ENCODE assay signal across 9 cellular contexts in genomic region chr18:8623549-8624106, GRCh38. TPM values are rescaled to one million over a fixed set of nuclear protein-coding genes. Genes with fewer than 3 reads are reported as not detected.
DNase-seq lines count a peak whose midpoint lies in the region; ATAC-seq, FAIRE-seq and TF ChIP-seq lines count a peak whose summit lies in the region.
"Had no signal": no experiment of that assay in that cellular context is flagged by ENCODE, and none has a peak within 500 bp of the region (broad histone marks: within the 10 kb centered on the region; RNA-seq: fewer than 3 reads in every experiment).

No MANE protein-coding gene starts in this region.

- H3K27me3 Mint-ChIP-seq in T-cell, result no peaks in the 10 kb centered on the region
- H3K27me3 Mint-ChIP-seq in progenitor cell of endocrine pancreas, result no peaks in the 10 kb centered on the region

- POLR2A ChIA-PET in T-cell (lab: Charles Lee), result interaction anchor here in 1 of 2 donors (0.6 kb wide), 1 partner anchor 570 kb away, joined by 3 read pairs; no protein-coding TSS in a partner anchor

- peak overlapping the region; percentile 85 to 86 for H3K27ac ChIP-seq in lung (ENCODE audit: low read depth in 1 of 2, low read length in 1 of 2)

- peaks cover 22 to 29% of the 10 kb centered on the region in 2 donors for H3K4me1 ChIP-seq in lung (ENCODE audit: control insufficient read depth in 2 of 2, insufficient read depth in 2 of 2, low read length in 2 of 2)

- CTCF ChIA-PET in T-cell (lab: Charles Lee), result interaction anchor here (1.3 to 1.7 kb wide), 2 partner anchors 15 to 19 kb away, joined by 4 read pairs; partner anchors contain the start of gene RAB12 (in 1 of the 2)

- peaks cover 60 to 66% (median 65%) of the 10 kb centered on the region in 3 donors for H3K4me1 Mint-ChIP-seq in T-cell
- peaks cover 35% of the 10 kb centered on the region for H3K4me1 Mint-ChIP-seq in progenitor cell of endocrine pancreas (ENCODE audit: low read depth)

- no peaks in the 10 kb centered on the region for H3K9me3 ChIP-seq in lung (ENCODE audit: control insufficient read depth in 2 of 2, insufficient read depth in 1 of 2, low read length in 1 of 2)

- DNase-seq in CD1c-positive myeloid dendritic cell (ENCODE audit: extremely low spot score) (peak; percentile 75), GM19239 (ENCODE audit: insufficient read length, low spot score) (no peak), T-cell (no peak), lung (ENCODE audit: low spot score) (peak; percentile 51), progenitor cell of endocrine pancreas (ENCODE audit: low spot score, unreplicated experiment) (no peak), DMS153 (lab: John Stamatoyannopoulos, UW) (no peak), H54 (ENCODE audit: insufficient read length, low spot score) (no peak)

- peaks cover 57% of the 10 kb centered on the region for H3K36me3 Mint-ChIP-seq in T-cell
- peaks cover 21% of the 10 kb centered on the region for H3K36me3 Mint-ChIP-seq in progenitor cell of endocrine pancreas (ENCODE audit: insufficient read depth)

- TF ChIP-seq CTCF in lung (IDR thresholded peaks at IDR 0.05; ENCODE audit: control extremely low read depth, extremely low read depth) (no peak), progenitor cell of endocrine pancreas (IDR thresholded peaks at IDR 0.05; ENCODE audit: unreplicated experiment) (no peak)

- 15 to 27% methylated on average over 4 of the region's 4 CpGs for WGBS in lung, 2 donors

- H3K4me3 Mint-ChIP-seq in T-cell (peak overlapping the region in 1 of 3 donors; percentile 22), progenitor cell of endocrine pancreas (ENCODE audit: low read depth) (no peak overlapping the region)
- H3K4me3 Mint-ChIP-seq: brain had no signal

- H3K36me3 ChIP-seq in lung (ENCODE audit: control insufficient read depth in 2 of 2, insufficient read depth in 2 of 2, low read length in 2 of 2), result peaks cover 4 to 7% of the 10 kb centered on the region in 2 donors

- peak; percentile 89 for FAIRE-seq in GM19239 (lab: Jason Lieb, UNC)
- FAIRE-seq in H54 (lab: Jason Lieb, UNC), result no peak

- H3K4me3 ChIP-seq in lung, result no peak overlapping the region

- no peak for TF ChIP-seq POLR2A in H54 (IDR thresholded peaks at IDR 0.05; ENCODE audit: low read depth, low read length)

- H3K27me3 ChIP-seq in lung (ENCODE audit: control insufficient read depth, insufficient read depth), result no peaks in the 10 kb centered on the region

- H3K9me3 Mint-ChIP-seq in T-cell (peaks cover 4 to 17% (median 7%) of the 10 kb centered on the region in 3 donors), progenitor cell of endocrine pancreas (ENCODE audit: low read depth) (peaks cover 19% of the 10 kb centered on the region)

- ATAC-seq in HG03354 (IDR thresholded peaks at IDR 0.05; ENCODE audit: poor library complexity, severe bottlenecking, unreplicated experiment) (peak; percentile 84), T-cell (replicated peaks in 1 of 4) (peak in 1 of 4 experiments; percentile 18), lung (ENCODE audit: insufficient read depth, low FRiP score) (peak; percentile 85)

- H3K27ac Mint-ChIP-seq in T-cell (peak overlapping the region; percentile 54 to 63), progenitor cell of endocrine pancreas (no peak overlapping the region)

RNA-seq across cellular contexts. Expression of gene RAB12, which starts 14.4 kb away (rescaled TPM):
- total RNA-seq in T-cell (10 to 100 TPM; 15.8 to 21.4 (median 17.5) TPM), lung (10 to 100 TPM; 36.3 to 74.5 TPM), progenitor cell of endocrine pancreas (15.4 and 18.6 TPM in 2 replicates)
- 10 to 100 TPM; 26.7 to 42.1 TPM for polyA plus RNA-seq in lung

Comparison
In these comparisons a context has a peak if more than half of its experiments do, and no peak if none do; other contexts are left out.
1. DNase-seq: peak in CD1c-positive myeloid dendritic cell (single experiment) and lung (single experiment); none in GM19239 (single experiment), T-cell (0 of 34), progenitor cell of endocrine pancreas (single experiment), DMS153 (single experiment) and H54 (single experiment).